In genomic region chr1:224182866-224183590, GRCh38 we compare ENCODE assay signal across 8 cellular contexts. TPM values are rescaled to one million over a fixed set of nuclear protein-coding genes. Genes with fewer than 3 reads are reported as not detected.
A peak's percentile ranks its signal among the peaks of the same experiment; 100 is the strongest.
DNase-seq lines count a peak whose midpoint lies in the region; ATAC-seq and TF ChIP-seq lines count a peak whose summit lies in the region.

DEGS1 (plus strand) TSS chr1:224183240; CDS start chr1:224183337, 97 bp downstream.

- TF ChIP-seq CTCF in activated B cell treated with CpG ODN at 0.5 μM for 24 hours (IDR thresholded peaks at IDR 0.05) (no peak), cardiac fibroblast (IDR thresholded peaks at IDR 0.05; ENCODE audit: low read depth, low read length) (no peak)

- H3K27ac Mint-ChIP-seq in activated B cell treated with CpG ODN at 0.5 μM for 24 hours = peak within 1 kb of the TSS; percentile 91

- peak; percentile 95 for DNase-seq in AG08395 (ENCODE audit: low spot score)
- DNase-seq in NCI-H2196 treated with DMSO at 0.1 percent for 48 hours (lab: John Stamatoyannopoulos, UW; ENCODE audit: unreplicated experiment) = peak; percentile 65
- peak; percentile 83 for DNase-seq in activated B cell treated with CpG ODN at 0.5 μM for 24 hours
- peak; percentile 73 to 81 for DNase-seq in cardiac fibroblast (ENCODE audit: low read depth in 2 of 2)
- DNase-seq in islet precursor cell = peak; percentile 96
- DNase-seq in stimulated activated CD4-positive, alpha-beta T cell treated with anti-CD3 and anti-CD28 coated beads, Interleukin-12 subunit alpha, Interleukin-12 subunit beta, amount 100 ng/mL, for 48 hours (ENCODE audit: low read depth in 2 of 3, low spot score in 1 of 3) = peak; percentile 61 to 77 (median 62)

- H3K4me3 ChIP-seq in cardiac fibroblast (replicated peaks in 1 of 2; ENCODE audit: low read depth in 2 of 2, low read length in 2 of 2) = peak within 1 kb of the TSS; percentile 76 to 86

- intact Hi-C loops in activated B cell treated with CpG ODN at 0.5 μM for 24 hours (cut with micrococcal nuclease) = loop anchor here (1.0 to 10.0 kb wide), 11 partner anchors 9 to 1842 kb away; partner anchors contain the start of genes CNIH4, FBXO28, NVL and WDR26

- CTCF ChIA-PET in activated B cell treated with CpG ODN at 0.5 μM for 24 hours (lab: Charles Lee) = interaction anchor here (1.1 to 1.9 kb wide), 3 partner anchors 14 to 67 kb away, joined by 4 to 6 read pairs (median 5); no protein-coding TSS in a partner anchor

- no peaks in the 10 kb centered on the region for H3K9me3 Mint-ChIP-seq in activated B cell treated with CpG ODN at 0.5 μM for 24 hours

- H3K27me3 Mint-ChIP-seq in activated B cell treated with CpG ODN at 0.5 μM for 24 hours = no peaks in the 10 kb centered on the region

- peak; percentile 71 for ATAC-seq in GM18907 (IDR thresholded peaks at IDR 0.05; ENCODE audit: unreplicated experiment)
- peak; percentile 64 for ATAC-seq in HG03135 (IDR thresholded peaks at IDR 0.05; ENCODE audit: unreplicated experiment)
- peak; percentile 80 for ATAC-seq in activated B cell treated with CpG ODN at 0.5 μM for 24 hours (ENCODE audit: low read depth)

- peaks cover 58% of the 10 kb centered on the region for H3K4me1 Mint-ChIP-seq in activated B cell treated with CpG ODN at 0.5 μM for 24 hours

- POLR2A ChIA-PET in activated B cell treated with CpG ODN at 0.5 μM for 24 hours (lab: Charles Lee) = interaction anchor here (0.5 to 4.1 kb wide), 20 partner anchors 10 to 1699 kb away, joined by 3 to 59 read pairs (median 7); partner anchors contain the start of genes FBXO28, NVL, TMEM63A and TP53BP2

- H3K36me3 Mint-ChIP-seq in activated B cell treated with CpG ODN at 0.5 μM for 24 hours (ENCODE audit: low read depth) = peaks cover 20% of the 10 kb centered on the region

- H3K4me3 Mint-ChIP-seq in activated B cell treated with CpG ODN at 0.5 μM for 24 hours = peak within 1 kb of the TSS; percentile 90

RNA-seq across cellular contexts. Expression of gene DEGS1, which starts in this region (rescaled TPM):
- 55.5 and 55.9 TPM in 2 replicates for total RNA-seq in activated B cell treated with CpG ODN at 0.5 μM for 24 hours

Comparison
In these comparisons a context has a peak if more than half of its experiments do, and no peak if none do; other contexts are left out.
1. Peak in every context shown above with its lines: DNase-seq, ATAC-seq and H3K4me3 ChIP-seq.